8 cellular contexts compared by ENCODE assay signal in genomic region chr19:1094655-1094977, GRCh38. TPM values are rescaled to one million over a fixed set of nuclear protein-coding genes. Genes with fewer than 3 reads are reported as not detected.
A peak's percentile ranks its signal among the peaks of the same experiment; 100 is the strongest.
DNase-seq lines count a peak whose midpoint lies in the region; ATAC-seq and TF ChIP-seq lines count a peak whose summit lies in the region.

No MANE protein-coding gene starts in this region.

- POLR2A ChIA-PET in IMR-90 (lab: Charles Lee; ENCODE audit: unreplicated experiment) = no interaction called here

- CTCF ChIA-PET in IMR-90 (lab: Yijun Ruan, JAX) = no interaction called here

- H3K23ac ChIP-seq in IMR-90 (ENCODE audit: low read depth, low read length) = peak overlapping the region; percentile 87

- H3K79me1 ChIP-seq in IMR-90 (ENCODE audit: low read depth in 1 of 2, low read length in 2 of 2) = peaks cover 3 to 35% of the 10 kb centered on the region in 2 experiments; a peak in 2 of 4 replicates

- peak overlapping the region; percentile 96 for H2AK9ac ChIP-seq in IMR-90 (replicated peaks; ENCODE audit: low read depth, low read length, poor library complexity)

- peaks cover 19% of the 10 kb centered on the region for H4K20me1 ChIP-seq in IMR-90 (ENCODE audit: insufficient read depth, low read length)

- no peak for TF ChIP-seq CTCF in IMR-90 (conservative IDR thresholded peaks at IDR 0.05; ENCODE audit: low read depth, low read length)
- TF ChIP-seq CTCF in cardiac fibroblast (IDR thresholded peaks at IDR 0.05; ENCODE audit: low read depth, low read length) = no peak

- H2BK15ac ChIP-seq in IMR-90 (ENCODE audit: low read depth, low read length) = no peak overlapping the region

- H2AK5ac ChIP-seq in IMR-90 (ENCODE audit: low read depth, low read length) = peak overlapping the region; percentile 95

- no peak overlapping the region for H4K91ac ChIP-seq in IMR-90 (ENCODE audit: insufficient read depth, low read depth, low read length)

- H3K9me3 ChIP-seq in IMR-90 (ENCODE audit: control insufficient read depth, insufficient read depth, low read length) (no peaks in the 10 kb centered on the region), mucosa of stomach (ENCODE audit: control insufficient read depth, low read length) (no peaks in the 10 kb centered on the region)

- peak overlapping the region; percentile 66 for H3K56ac ChIP-seq in IMR-90 (ENCODE audit: extremely low read depth, insufficient read depth, low read length)

- TF ChIP-seq POLR2A in IMR-90 (IDR thresholded peaks at IDR 0.05; ENCODE audit: low read depth, low read length) = no peak; the same call in 1 of the 2 replicates

- WGBS in IMR-90 (ENCODE audit: extremely low coverage in 2 of 2, insufficient read length in 1 of 2), 2 experiments = 0% methylated on average over 7 of the region's 19 CpGs; no CpG with 5 or more reads in 1 of the 2 experiments

- H3K4me2 ChIP-seq in IMR-90 (ENCODE audit: low read depth, low read length) = peak overlapping the region; percentile 78

- peaks cover 27% of the 10 kb centered on the region for H3K79me2 ChIP-seq in ACC112 (ENCODE audit: control insufficient read depth, insufficient read depth, low read length, unreplicated experiment)

- H2BK120ac ChIP-seq in IMR-90 (ENCODE audit: low read depth, low read length) = no peak overlapping the region

- no peaks in the 10 kb centered on the region for H3K27me3 ChIP-seq in ACC112 (ENCODE audit: insufficient read depth, low read length)
- no peaks in the 10 kb centered on the region for H3K27me3 ChIP-seq in IMR-90 (ENCODE audit: control insufficient read depth, insufficient read depth, low read length)
- no peaks in the 10 kb centered on the region for H3K27me3 ChIP-seq in mucosa of stomach (ENCODE audit: control insufficient read depth, insufficient read depth, low read length)

- H3K4me3 ChIP-seq in ACC112 (ENCODE audit: low read depth, low read length) = peak overlapping the region; percentile 98
- H3K4me3 ChIP-seq in IMR-90 (ENCODE audit: insufficient read depth, low read depth, low read length) = peak overlapping the region; percentile 97
- H3K4me3 ChIP-seq in cardiac fibroblast (replicated peaks in 1 of 2; ENCODE audit: low read depth in 2 of 2, low read length in 2 of 2) = peak overlapping the region; percentile 91 to 95
- peak overlapping the region; percentile 71 for H3K4me3 ChIP-seq in mucosa of stomach (ENCODE audit: low read length)

- peak overlapping the region; percentile 84 for H3K14ac ChIP-seq in IMR-90 (replicated peaks; ENCODE audit: low read depth, low read length)

- no peak for TF ChIP-seq RAD21 in IMR-90 (IDR thresholded peaks at IDR 0.05; ENCODE audit: low read length)

- H2AFZ ChIP-seq in ACC112 (ENCODE audit: low read length, unreplicated experiment) (no peak overlapping the region), IMR-90 (replicated peaks; ENCODE audit: low read length, poor library complexity) (peak overlapping the region; percentile 51)

- ATAC-seq in IMR-90 (ENCODE audit: low read depth) (no peak; the same call in 1 of the 2 replicates), GM21423 (IDR thresholded peaks at IDR 0.05; ENCODE audit: unreplicated experiment) (no peak)

- peaks cover 14% of the 10 kb centered on the region for H3K4me1 ChIP-seq in ACC112 (ENCODE audit: control insufficient read depth, insufficient read depth, low read length, unreplicated experiment)
- peaks cover 12% of the 10 kb centered on the region for H3K4me1 ChIP-seq in IMR-90 (ENCODE audit: control insufficient read depth, insufficient read depth, low read length)
- H3K4me1 ChIP-seq in mucosa of stomach (ENCODE audit: control insufficient read depth, insufficient read depth, low read length) = peaks cover 41% of the 10 kb centered on the region

- H3K4ac ChIP-seq in IMR-90 (ENCODE audit: low read depth, low read length) = peak overlapping the region; percentile 61

- H3K9ac ChIP-seq in IMR-90 (ENCODE audit: low read depth, low read length) (peak overlapping the region; percentile 95), mucosa of stomach (ENCODE audit: low read length) (peak overlapping the region; percentile 71)

- in situ Hi-C loops in IMR-90 (cut with MboI; ENCODE audit: low sequenced_read_pairs) = no loop called here

- intact Hi-C loops in IMR-90 (cut with micrococcal nuclease) = loop anchor here (2.0 kb wide), 1 partner anchor 54 kb away; the partner anchor contains the start of gene ABCA7

- DNase-seq in IMR-90 = no peak
- no peak for DNase-seq in cardiac fibroblast (ENCODE audit: low read depth in 2 of 2)
- no peak for DNase-seq in UCSD-AML1 (lab: John Stamatoyannopoulos, UW; ENCODE audit: unreplicated experiment)
- DNase-seq in retina = no peak
- no peak for DNase-seq in NCI-H774 (lab: John Stamatoyannopoulos, UW)

- H3K27ac ChIP-seq in ACC112 (ENCODE audit: low read depth, low read length) (peak overlapping the region; percentile 57; the same call in 1 of the 2 replicates), IMR-90 (ENCODE audit: insufficient read depth, low read length) (peak overlapping the region; percentile 57)

- H2BK5ac ChIP-seq in IMR-90 (ENCODE audit: low read depth, low read length, poor library complexity, severe bottlenecking) = peak overlapping the region; percentile 20

- no peak overlapping the region for H4K5ac ChIP-seq in IMR-90 (ENCODE audit: low read depth, low read length)

- no peak overlapping the region for H2BK20ac ChIP-seq in IMR-90 (ENCODE audit: low read depth, low read length)

- H3K36me3 ChIP-seq in ACC112 (ENCODE audit: insufficient read depth, low read length) (no peaks in the 10 kb centered on the region), IMR-90 (ENCODE audit: control insufficient read depth, insufficient read depth, low read length) (peaks cover 19% of the 10 kb centered on the region; the same call in 1 of the 2 replicates), mucosa of stomach (ENCODE audit: control insufficient read depth, insufficient read depth, low read length) (no peaks in the 10 kb centered on the region)

- dilution Hi-C loops in IMR-90 (cut with HindIII; ENCODE audit: low sequenced_read_pairs, unreplicated experiment) = no loop called here

- H3K9me1 ChIP-seq in IMR-90 (ENCODE audit: insufficient read depth, low read length) = peaks cover 13% of the 10 kb centered on the region

- no peak overlapping the region for H4K8ac ChIP-seq in IMR-90 (ENCODE audit: low read depth in 2 of 2, low read length in 2 of 2)

- no TSS peak for BruUV-seq in IMR-90 (replicated peaks; lab: Mats Ljungman, UMichigan)

- H3K18ac ChIP-seq in IMR-90 (ENCODE audit: low read depth, low read length) = no peak overlapping the region

TF ChIP-seq in IMR-90, 13 proteins besides CTCF, POLR2A, EP300 and RAD21:
- no peak for TF ChIP-seq MXI1 (IDR thresholded peaks at IDR 0.05; ENCODE audit: borderline replicate concordance, low read depth, low read length)
- no peak for TF ChIP-seq FOS (IDR thresholded peaks at IDR 0.05; ENCODE audit: low read depth, low read length)
- no peak for TF ChIP-seq CHD1 (IDR thresholded peaks at IDR 0.05; ENCODE audit: low read depth, low read length)
- no peak for TF ChIP-seq RCOR1 (IDR thresholded peaks at IDR 0.05; ENCODE audit: insufficient replicate concordance, low read length)
- no peak for TF ChIP-seq RFX5 (IDR thresholded peaks at IDR 0.05; ENCODE audit: low read depth, low read length)
- no peak for TF ChIP-seq ELK1 (IDR thresholded peaks at IDR 0.05; ENCODE audit: borderline replicate concordance, low read depth, low read length)
- TF ChIP-seq NFE2L2 (IDR thresholded peaks at IDR 0.05; ENCODE audit: low read depth, low read length) = no peak
- TF ChIP-seq MAZ (IDR thresholded peaks at IDR 0.05; ENCODE audit: borderline replicate concordance, low read depth, low read length) = no peak
- no peak for TF ChIP-seq CEBPB (IDR thresholded peaks at IDR 0.05; ENCODE audit: low read depth, low read length)
- no peak for TF ChIP-seq SMC3 (IDR thresholded peaks at IDR 0.05; ENCODE audit: low read depth, low read length)
- no peak for TF ChIP-seq BHLHE40 (IDR thresholded peaks at IDR 0.05; ENCODE audit: low read depth, low read length)
- TF ChIP-seq USF2 (IDR thresholded peaks at IDR 0.05; ENCODE audit: low read depth, low read length) = no peak
- TF ChIP-seq MAFK (IDR thresholded peaks at IDR 0.05; ENCODE audit: low read depth, low read length) = no peak

RNA-seq across cellular contexts. Expression of gene POLR2E, which starts 0.6 kb away (rescaled TPM):
- 195 and 294 TPM in 2 replicates for total RNA-seq in IMR-90 (2012; rRNA removed)
- 391 and 449 TPM in 2 replicates for polyA plus RNA-seq in IMR-90 (2012; rRNA removed)
- 408 and 821 TPM in 2 replicates for polyA plus RNA-seq in IMR-90 (2012; cell fraction: cytosol; rRNA removed)
- 242 and 436 TPM in 2 replicates for polyA plus RNA-seq in IMR-90 (2012; cell fraction: nucleus; rRNA removed; ENCODE audit: low replicate concordance)

RNA-seq across cellular contexts. Expression of gene GPX4, which starts 9.2 kb away (rescaled TPM):
- 357 and 415 TPM in 2 replicates for total RNA-seq in IMR-90 (2012; rRNA removed)
- 1,083 and 1,136 TPM in 2 replicates for polyA plus RNA-seq in IMR-90 (2012; rRNA removed)
- 2,056 and 2,058 TPM in 2 replicates for polyA plus RNA-seq in IMR-90 (2012; cell fraction: cytosol; rRNA removed)
- 1,128 and 1,215 TPM in 2 replicates for polyA plus RNA-seq in IMR-90 (2012; cell fraction: nucleus; rRNA removed; ENCODE audit: low replicate concordance)

RNA-seq across cellular contexts. Expression of gene ARHGAP45, which starts 27.6 kb away (rescaled TPM):
- 0.83 and 1.3 TPM in 2 replicates for total RNA-seq in IMR-90 (2012; rRNA removed)
- 1.4 and 1.7 TPM in 2 replicates for polyA plus RNA-seq in IMR-90 (2012; rRNA removed)
- 2.0 and 2.2 TPM in 2 replicates for polyA plus RNA-seq in IMR-90 (2012; cell fraction: cytosol; rRNA removed)
- polyA plus RNA-seq in IMR-90 (2012; cell fraction: nucleus; rRNA removed; ENCODE audit: low replicate concordance) = 3.0 and 10.5 TPM in 2 replicates

RNA-seq across cellular contexts. Expression of gene ABCA7, which starts 54.7 kb away (rescaled TPM):
- 0.36 and 0.56 TPM in 2 replicates for total RNA-seq in IMR-90 (2012; rRNA removed)
- 3.2 and 3.3 TPM in 2 replicates for polyA plus RNA-seq in IMR-90 (2012; rRNA removed)
- 3.0 and 3.3 TPM in 2 replicates for polyA plus RNA-seq in IMR-90 (2012; cell fraction: cytosol; rRNA removed)
- polyA plus RNA-seq in IMR-90 (2012; cell fraction: nucleus; rRNA removed; ENCODE audit: low replicate concordance) = 21.0 and 42.9 TPM in 2 replicates
